ENCODE assay signal across 2 cellular contexts in the genomic region with DNA sequence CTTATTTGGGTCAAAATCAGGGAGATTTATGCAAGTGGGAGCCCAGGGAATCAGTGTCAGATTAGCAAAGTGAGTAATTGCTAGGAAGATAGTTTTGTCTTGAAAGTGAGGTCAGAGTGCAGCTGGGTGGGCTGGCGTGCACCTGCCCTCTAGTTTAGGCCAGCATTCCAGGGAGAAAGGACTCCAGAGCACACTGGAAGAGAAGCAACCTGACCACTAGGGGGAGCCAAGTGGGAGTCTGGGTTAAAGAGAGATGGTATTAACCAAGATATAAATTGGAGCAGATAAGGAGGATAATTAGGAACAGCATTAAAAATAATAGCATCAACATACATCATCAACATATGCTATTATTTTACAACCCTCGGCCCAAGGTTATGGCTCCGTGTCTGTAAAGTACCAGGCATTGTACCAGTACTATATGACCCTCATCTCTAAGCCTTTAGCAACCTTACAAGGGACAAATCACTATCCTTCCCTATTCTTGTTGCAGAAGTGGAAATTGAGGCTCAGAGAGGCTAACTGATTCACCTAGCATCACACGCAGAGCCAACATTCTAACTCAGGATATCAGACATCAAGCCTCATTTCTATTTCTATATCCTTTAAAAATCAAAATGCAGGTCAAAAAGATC.
TF ChIP-seq lines count a peak whose summit lies in the region.

No MANE protein-coding gene starts in this region.

TF ChIP-seq in GM12891, 5 proteins besides CTCF, POLR2A, EP300 and RAD21:
- TF ChIP-seq POLR2AphosphoS5 (IDR thresholded peaks at IDR 0.05; ENCODE audit: low read depth, low read length) (no peak), PAX5 (IDR thresholded peaks at IDR 0.05; ENCODE audit: insufficient read depth, low read length, severe bottlenecking) (no peak), SPI1 (IDR thresholded peaks at IDR 0.05; ENCODE audit: low read depth, low read length) (no peak), POU2F2 (IDR thresholded peaks at IDR 0.05; ENCODE audit: low read depth, low read length) (no peak), TAF1 (IDR thresholded peaks at IDR 0.05; ENCODE audit: low read depth, low read length) (no peak)

TF ChIP-seq in GM12878, 131 proteins besides CTCF, POLR2A, EP300 and RAD21:
- no peak for TF ChIP-seq BRCA1 (IDR thresholded peaks at IDR 0.05; ENCODE audit: low read depth, low read length)
- peak; percentile 48; the same call in 1 of the 2 replicates for TF ChIP-seq SMC3 (IDR thresholded peaks at IDR 0.05; ENCODE audit: borderline replicate concordance, low read length)
